9 cellular contexts compared by ENCODE assay signal in the genomic region with DNA sequence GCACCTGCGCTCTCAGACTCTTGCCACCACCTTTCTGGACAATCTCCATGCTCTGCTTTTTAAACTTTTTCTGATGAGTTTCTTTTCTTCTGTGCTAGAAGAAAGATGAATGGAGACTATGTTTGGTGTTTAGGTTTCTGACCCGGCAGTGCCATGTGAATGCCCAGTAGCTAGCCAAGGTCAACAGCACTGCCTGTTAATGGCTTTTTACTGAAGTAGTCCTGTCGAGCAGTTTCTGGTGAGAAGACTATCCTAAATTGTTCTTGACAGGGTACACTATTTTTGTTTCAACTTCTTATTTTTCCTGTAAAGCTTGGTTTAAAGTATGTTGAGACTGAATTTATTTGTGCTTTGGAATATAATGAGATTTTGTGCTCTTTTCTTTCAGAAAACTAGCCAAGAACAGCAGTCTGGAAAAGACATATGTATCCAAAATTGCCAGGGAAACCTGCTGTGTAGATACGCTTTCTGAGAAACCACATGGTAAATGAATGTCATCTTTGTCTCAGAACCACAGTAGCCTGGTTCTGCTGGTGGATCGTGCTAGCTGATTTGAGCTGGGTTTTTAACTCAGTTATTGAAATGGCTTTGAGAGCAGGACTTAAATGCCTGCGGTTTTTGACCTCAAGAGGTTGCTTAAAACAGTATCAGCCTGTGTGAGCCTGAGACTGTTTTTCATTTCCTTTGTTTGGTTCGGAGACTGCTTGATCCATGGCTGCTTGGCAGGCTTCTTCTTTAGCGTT. TPM values are rescaled to one million over a fixed set of nuclear protein-coding genes. Genes with fewer than 3 reads are reported as not detected.
DNase-seq lines count a peak whose midpoint lies in the region; ATAC-seq and FAIRE-seq lines count a peak whose summit lies in the region.
"Had no signal": no experiment of that assay in that cellular context is flagged by ENCODE, and none has a peak within 500 bp of the region (broad histone marks: within the 10 kb centered on the region; RNA-seq: fewer than 3 reads in every experiment).

No MANE protein-coding gene starts in this region.

- DNase-seq in activated CD4-positive, CD25-positive, alpha-beta regulatory T cell treated with anti-CD3 and anti-CD28 coated beads, Interleukin-2, amount 50 U/mL, for 72 hours = no peak
- DNase-seq in HTR-8/SVneo (ENCODE audit: insufficient read length, low spot score) = no peak
- peak; percentile 72 for DNase-seq in amniotic epithelial cell (ENCODE audit: low read depth)
- no peak for DNase-seq in naive B cell
- no peak for DNase-seq in NCI-H1092 treated with DMSO at 0.1 percent for 48 hours (lab: John Stamatoyannopoulos, UW)
- no peak for DNase-seq in DMS53 (lab: John Stamatoyannopoulos, UW)

- H3K36me3 Mint-ChIP-seq in naive B cell = peaks cover 16 to 31% of the 10 kb centered on the region in 2 donors

- peak; percentile 42 for FAIRE-seq in HTR-8/SVneo (lab: Jason Lieb, UNC)

- H3K9me3 Mint-ChIP-seq in naive B cell = no peaks in the 10 kb centered on the region

- H3K4me3 Mint-ChIP-seq in naive B cell = peak overlapping the region; percentile 2 to 78 (median 70)

- H3K27me3 Mint-ChIP-seq in naive B cell = no peaks in the 10 kb centered on the region

- peak overlapping the region; percentile 87 to 98 (median 93) for H3K27ac Mint-ChIP-seq in naive B cell

- ATAC-seq in activated CD4-positive, CD25-positive, alpha-beta regulatory T cell treated with anti-CD3 and anti-CD28 coated beads, Interleukin-2, amount 50 U/mL, for 24 hours = peak; percentile 48 to 53
- no peak for ATAC-seq in naive B cell (ENCODE audit: low read depth in 2 of 2)
- ATAC-seq in HG02938 (IDR thresholded peaks at IDR 0.05; ENCODE audit: unreplicated experiment) = no peak

- H3K4me1 Mint-ChIP-seq in naive B cell = peaks cover 52 to 74% (median 72%) of the 10 kb centered on the region in 3 donors

RNA-seq across cellular contexts. Expression of a gene that starts 48.1 kb away (rescaled TPM):
- polyA plus RNA-seq in naive B cell (ENCODE audit: low read depth in 6 of 6) = under 1 TPM in 4 of 6 donors, not detected in 2; 0.06 to 0.26 (median 0.20) TPM
- polyA plus RNA-seq: neural cell had no signal

Comparison
In these comparisons a context has a peak if more than half of its experiments do, and no peak if none do; other contexts are left out.
1. ATAC-seq: peak in activated CD4-positive, CD25-positive, alpha-beta regulatory T cell treated with anti-CD3 and anti-CD28 coated beads, Interleukin-2, amount 50 U/mL, for 24 hours (2 of 2); none in naive B cell (0 of 2) and HG02938 (single experiment).